In the genomic region with DNA sequence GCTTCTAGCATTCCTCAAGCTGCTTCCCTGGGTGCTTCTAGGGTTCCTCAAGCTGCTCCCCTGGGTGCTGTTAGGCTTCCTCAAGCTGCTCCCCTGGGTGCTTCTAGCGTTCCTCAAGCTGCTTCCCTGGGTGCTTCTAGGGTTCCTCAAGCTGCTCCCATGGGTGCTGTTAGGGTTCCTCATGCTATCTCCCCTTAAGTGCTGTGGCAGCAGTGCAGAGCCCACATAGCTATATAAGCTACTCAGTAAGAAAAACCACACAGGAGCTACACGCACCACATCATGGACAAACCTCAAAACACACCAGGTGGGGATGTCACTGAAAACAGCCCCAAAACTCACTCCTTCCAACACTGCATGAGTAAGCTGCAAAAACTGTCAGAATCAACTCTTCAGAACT, we compare ENCODE assay signal across 22 cellular contexts. TPM values are rescaled to one million over a fixed set of nuclear protein-coding genes. Genes with fewer than 3 reads are reported as not detected.
DNase-seq lines count a peak whose midpoint lies in the region; ATAC-seq lines count a peak whose summit lies in the region.
"Had no signal": no experiment of that assay in that cellular context is flagged by ENCODE, and none has a peak within 500 bp of the region (broad histone marks: within the 10 kb centered on the region; RNA-seq: fewer than 3 reads in every experiment).

No MANE protein-coding gene starts in this region.

- no peak overlapping the region for H3K4me2 ChIP-seq in trophoblast cell (ENCODE audit: low read length)

- H4K91ac ChIP-seq in trophoblast cell (ENCODE audit: low read depth, low read length): no peak overlapping the region

- WGBS in trophoblast cell (ENCODE audit: extremely low coverage, insufficient coverage, insufficient read length): no CpG with 5 or more reads among the region's 2 CpGs

- H2BK5ac ChIP-seq in trophoblast cell (ENCODE audit: low read depth, low read length, poor library complexity): no peak overlapping the region

- H3K4ac ChIP-seq in trophoblast cell (ENCODE audit: low read depth, low read length): peak overlapping the region; percentile 12

- no peaks in the 10 kb centered on the region for H3K9me3 Mint-ChIP-seq in activated T-cell treated with anti-CD3 and anti-CD28 coated beads, Interleukin-2, amount 50 U/mL, for 72 hours
- no peaks in the 10 kb centered on the region for H3K9me3 Mint-ChIP-seq in activated naive CD4-positive, alpha-beta T cell treated with anti-CD3 and anti-CD28 coated beads, Interleukin-2, amount 50 U/mL, for 72 hours
- H3K9me3 Mint-ChIP-seq: dendritic cell treated with granulocyte-macrophage colony-stimulating factor and Interleukin-4, amounts not matched to agents 40 ng/mL and 50 ng/mL, for 4 days had no signal

- ATAC-seq in activated T-cell treated with anti-CD3 and anti-CD28 coated beads, Interleukin-2, amount 50 U/mL, for 72 hours (replicated peaks in 1 of 2): peak; percentile 68 to 77
- ATAC-seq in activated naive CD4-positive, alpha-beta T cell treated with anti-CD3 and anti-CD28 coated beads, Interleukin-2, amount 50 U/mL, for 72 hours: peak; percentile 69 to 76
- no peak for ATAC-seq in GM21619 (IDR thresholded peaks at IDR 0.05; ENCODE audit: unreplicated experiment)
- ATAC-seq: body of pancreas, gastroesophageal sphincter, left lobe of liver had no signal

- H3K27ac Mint-ChIP-seq in activated T-cell treated with anti-CD3 and anti-CD28 coated beads, Interleukin-2, amount 50 U/mL, for 72 hours: peak overlapping the region; percentile 13
- peak overlapping the region; percentile 24 to 48 for H3K27ac Mint-ChIP-seq in activated naive CD4-positive, alpha-beta T cell treated with anti-CD3 and anti-CD28 coated beads, Interleukin-2, amount 50 U/mL, for 72 hours
- H3K27ac Mint-ChIP-seq: dendritic cell treated with granulocyte-macrophage colony-stimulating factor and Interleukin-4, amounts not matched to agents 40 ng/mL and 50 ng/mL, for 4 days had no signal

- peak overlapping the region; percentile 10 to 50 for H3K4me3 Mint-ChIP-seq in activated T-cell treated with anti-CD3 and anti-CD28 coated beads, Interleukin-2, amount 50 U/mL, for 72 hours
- H3K4me3 Mint-ChIP-seq: dendritic cell treated with granulocyte-macrophage colony-stimulating factor and Interleukin-4, amounts not matched to agents 40 ng/mL and 50 ng/mL, for 4 days had no signal

- H3K36me3 Mint-ChIP-seq in activated T-cell treated with anti-CD3 and anti-CD28 coated beads, Interleukin-2, amount 50 U/mL, for 72 hours (ENCODE audit: insufficient read depth in 2 of 2): peaks cover 7 to 15% of the 10 kb centered on the region in 2 donors
- H3K36me3 Mint-ChIP-seq in activated naive CD4-positive, alpha-beta T cell treated with anti-CD3 and anti-CD28 coated beads, Interleukin-2, amount 50 U/mL, for 72 hours: peaks cover 7 to 18% of the 10 kb centered on the region in 2 donors

- H3K79me1 ChIP-seq in trophoblast cell (ENCODE audit: low read length): peaks cover 2% of the 10 kb centered on the region

- H3K79me2 ChIP-seq in trophoblast cell (ENCODE audit: control insufficient read depth, insufficient read depth, low read length, poor library complexity): peaks cover 35% of the 10 kb centered on the region

- H4K12ac ChIP-seq in trophoblast cell (ENCODE audit: low read depth, low read length): no peak overlapping the region

- H3K18ac ChIP-seq in trophoblast cell (ENCODE audit: low read length): no peak overlapping the region

- no peak overlapping the region for H2BK12ac ChIP-seq in trophoblast cell (ENCODE audit: low read length)

- peaks cover 76% of the 10 kb centered on the region for H3K4me1 Mint-ChIP-seq in activated T-cell treated with anti-CD3 and anti-CD28 coated beads, Interleukin-2, amount 50 U/mL, for 72 hours (ENCODE audit: low read depth)

- H3K23ac ChIP-seq in trophoblast cell (ENCODE audit: low read length): no peak overlapping the region

- H3K27ac ChIP-seq in trophoblast cell (ENCODE audit: low read depth, low read length): no peak overlapping the region
- H3K27ac ChIP-seq: gastroesophageal sphincter, GM23248, parathyroid adenoma, suprapubic skin had no signal

- H3K27me3 Mint-ChIP-seq in activated T-cell treated with anti-CD3 and anti-CD28 coated beads, Interleukin-2, amount 50 U/mL, for 72 hours (ENCODE audit: low read depth): no peaks in the 10 kb centered on the region
- H3K27me3 Mint-ChIP-seq: dendritic cell treated with granulocyte-macrophage colony-stimulating factor and Interleukin-4, amounts not matched to agents 40 ng/mL and 50 ng/mL, for 4 days had no signal

- no peak overlapping the region for H2AFZ ChIP-seq in trophoblast cell (ENCODE audit: insufficient read depth, low read length, poor library complexity)
- H2AFZ ChIP-seq: GM23248, parathyroid adenoma had no signal

- H3K36me3 ChIP-seq in trophoblast cell (ENCODE audit: control insufficient read depth in 1 of 2, insufficient read depth in 2 of 2, low read length in 2 of 2): no peaks in the 10 kb centered on the region
- H3K36me3 ChIP-seq: gastroesophageal sphincter, suprapubic skin had no signal

- H2BK120ac ChIP-seq in trophoblast cell (ENCODE audit: insufficient read depth, low read length, poor library complexity): no peak overlapping the region

- no peak overlapping the region for H3K4me3 ChIP-seq in Jurkat, Clone E6-1 (ENCODE audit: low read length)
- no peak overlapping the region for H3K4me3 ChIP-seq in trophoblast cell (ENCODE audit: low read depth, low read length)
- H3K4me3 ChIP-seq: body of pancreas, gastroesophageal sphincter, GM23248, suprapubic skin had no signal

- H3K14ac ChIP-seq in trophoblast cell (ENCODE audit: low read length): no peak overlapping the region

- H4K8ac ChIP-seq in trophoblast cell (ENCODE audit: low read depth, low read length): no peak overlapping the region

- H3K27me3 ChIP-seq in trophoblast cell (ENCODE audit: insufficient read depth, low read length): no peaks in the 10 kb centered on the region
- H3K27me3 ChIP-seq: body of pancreas, gastroesophageal sphincter, suprapubic skin had no signal

- no peak overlapping the region for H3K9ac ChIP-seq in trophoblast cell (ENCODE audit: low read length)
- H3K9ac ChIP-seq: GM23248, parathyroid adenoma had no signal

- peaks cover 10 to 11% of the 10 kb centered on the region in 2 experiments for H3K4me1 ChIP-seq in trophoblast cell (ENCODE audit: control insufficient read depth in 1 of 2, insufficient read depth in 2 of 2, low read length in 2 of 2)

- H3K9me3 ChIP-seq in trophoblast cell (ENCODE audit: insufficient read depth, low read depth, low read length): no peaks in the 10 kb centered on the region
- H3K9me3 ChIP-seq: body of pancreas, gastroesophageal sphincter, suprapubic skin had no signal

- DNase-seq in activated T-cell treated with anti-CD3 and anti-CD28 coated beads, Interleukin-2, amount 50 U/mL, for 72 hours: peak; percentile 16 to 34
- no peak for DNase-seq in activated T-cell treated with anti-CD3 and anti-CD28 coated beads, Interleukin-2, amount 50 U/mL, for 1 hour
- peak; percentile 89 for DNase-seq in Jurkat, Clone E6-1 (ENCODE audit: low read depth, low spot score)
- no peak for DNase-seq in activated naive CD4-positive, alpha-beta T cell treated with anti-CD3 and anti-CD28 coated beads, Interleukin-2, amount 50 U/mL, for 72 hours (ENCODE audit: low spot score in 2 of 2)
- no peak for DNase-seq in trophoblast cell
- DNase-seq in iPS-NIHi7 (ENCODE audit: extremely low spot score): no peak
- DNase-seq in GM19240 (ENCODE audit: insufficient read length, low spot score): no peak
- DNase-seq: activated CD4-positive, alpha-beta T cell treated with anti-CD3 and anti-CD28 coated beads for 1 hour; activated effector memory CD4-positive, alpha-beta T cell treated with anti-CD3 and anti-CD28 coated beads, Interleukin-2, amount 50 U/mL, for 16 hours; body of pancreas; Calu3; GM23248; NCI-H1092; NCI-H526 treated with DMSO at 0.1 percent for 48 hours; OCI-M1; SHP77 treated with DMSO at 0.1 percent for 48 hours had no signal

- no peak overlapping the region for H2AK5ac ChIP-seq in trophoblast cell (ENCODE audit: low read length)

RNA-seq across cellular contexts. Expression of a gene that starts 35.2 kb away (rescaled TPM):
- 100 to 1,000 TPM; 204 to 215 TPM for total RNA-seq in activated T-cell treated with anti-CD3 and anti-CD28 coated beads, Interleukin-2, amount 50 U/mL, for 72 hours
- polyA plus RNA-seq in Jurkat, Clone E6-1 (2012; ENCODE audit: insufficient read depth, insufficient read length): 94.5 TPM
- 100 to 1,000 TPM; 130 to 165 TPM for total RNA-seq in activated naive CD4-positive, alpha-beta T cell treated with anti-CD3 and anti-CD28 coated beads, Interleukin-2, amount 50 U/mL, for 72 hours
- polyA plus RNA-seq in trophoblast cell (2013): 101 and 102 TPM in 2 replicates

RNA-seq across cellular contexts. Expression of a gene that starts 53.0 kb away (rescaled TPM):
- 10 to 100 TPM; 67.4 to 82.1 TPM for total RNA-seq in activated T-cell treated with anti-CD3 and anti-CD28 coated beads, Interleukin-2, amount 50 U/mL, for 72 hours
- 73.9 TPM for polyA plus RNA-seq in Jurkat, Clone E6-1 (2012; ENCODE audit: insufficient read depth, insufficient read length)
- total RNA-seq in activated naive CD4-positive, alpha-beta T cell treated with anti-CD3 and anti-CD28 coated beads, Interleukin-2, amount 50 U/mL, for 72 hours: 100 to 1,000 TPM in 1 of 2 donors, 10 to 100 TPM in 1; 97.7 to 114 TPM
- polyA plus RNA-seq in trophoblast cell (2013): 43.6 and 45.1 TPM in 2 replicates

Comparison
In these comparisons a context has a peak if more than half of its experiments do, and no peak if none do; other contexts are left out.
1. DNase-seq: peak in activated T-cell treated with anti-CD3 and anti-CD28 coated beads, Interleukin-2, amount 50 U/mL, for 72 hours (2 of 2) and Jurkat, Clone E6-1 (single experiment); none in activated T-cell treated with anti-CD3 and anti-CD28 coated beads, Interleukin-2, amount 50 U/mL, for 1 hour (single experiment), activated naive CD4-positive, alpha-beta T cell treated with anti-CD3 and anti-CD28 coated beads, Interleukin-2, amount 50 U/mL, for 72 hours (0 of 2), trophoblast cell (0 of 2), iPS-NIHi7 (single experiment) and GM19240 (single experiment).